Comparison of ENCODE assay signal across 8 cellular contexts in the genomic region with DNA sequence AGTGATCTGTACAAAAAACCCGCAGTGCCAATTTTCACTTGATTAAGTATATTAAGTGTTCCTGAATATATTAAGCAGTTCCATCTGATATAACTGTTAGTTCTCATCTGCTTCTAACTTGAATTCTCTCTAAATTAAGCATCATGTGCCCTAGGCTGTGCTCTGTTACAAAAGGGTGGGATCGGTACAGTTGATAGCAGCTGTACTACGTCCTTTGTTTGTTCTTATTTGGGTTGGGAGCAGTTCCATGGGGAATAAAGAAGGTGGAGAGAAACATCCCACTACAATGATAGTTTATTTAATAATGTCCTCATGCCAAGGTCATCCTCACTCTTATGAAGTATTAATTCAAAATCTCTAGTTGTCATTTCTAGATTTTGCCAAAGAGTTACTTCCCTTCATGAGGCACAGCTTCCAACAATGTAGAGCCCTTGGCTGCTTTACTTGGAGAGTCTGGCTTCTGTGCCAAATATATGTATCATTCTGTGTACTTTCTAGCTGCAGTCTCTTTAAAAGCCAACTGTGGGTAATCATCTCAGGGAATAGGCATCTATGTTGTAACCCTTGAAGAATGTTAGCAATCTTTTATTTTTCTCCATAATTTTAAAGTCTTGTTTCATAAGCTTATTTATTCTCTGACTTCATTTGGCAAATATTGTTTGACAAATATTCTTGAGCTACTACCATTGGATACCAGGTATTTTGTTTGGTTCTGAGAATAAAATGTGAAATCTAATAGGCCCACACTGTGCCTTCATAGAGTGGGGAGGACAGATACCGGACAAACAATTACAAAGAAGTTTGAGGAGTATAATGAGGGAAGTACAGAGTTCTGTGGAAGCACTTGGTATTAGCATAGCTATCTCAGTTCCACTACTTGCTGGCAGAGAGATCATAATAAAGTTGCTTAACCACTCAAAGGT. TPM values are rescaled to one million over a fixed set of nuclear protein-coding genes. Genes with fewer than 3 reads are reported as not detected.
DNase-seq lines count a peak whose midpoint lies in the region; ATAC-seq, FAIRE-seq and TF ChIP-seq lines count a peak whose summit lies in the region.
"Had no signal": no experiment of that assay in that cellular context is flagged by ENCODE, and none has a peak within 500 bp of the region (broad histone marks: within the 10 kb centered on the region; RNA-seq: fewer than 3 reads in every experiment).

No MANE protein-coding gene starts in this region.

- H3K56ac ChIP-seq in IMR-90 (ENCODE audit: extremely low read depth, insufficient read depth, low read length), result peak overlapping the region; percentile 83

- peak overlapping the region; percentile 92 for H4K91ac ChIP-seq in IMR-90 (ENCODE audit: insufficient read depth, low read depth, low read length)

- TF ChIP-seq CTCF in IMR-90 (conservative IDR thresholded peaks at IDR 0.05; ENCODE audit: low read depth, low read length) (no peak), astrocyte of the spinal cord (IDR thresholded peaks at IDR 0.05; ENCODE audit: low read depth, low read length) (no peak), tibial artery (IDR thresholded peaks at IDR 0.05) (no peak)

- H3K18ac ChIP-seq in IMR-90 (ENCODE audit: low read depth, low read length), result peak overlapping the region; percentile 97; the same call in 1 of the 2 replicates

- H3K23ac ChIP-seq in IMR-90 (ENCODE audit: low read depth, low read length), result peak overlapping the region; percentile 74

- H3K27me3 ChIP-seq in IMR-90 (ENCODE audit: control insufficient read depth, insufficient read depth, low read length) (no peaks in the 10 kb centered on the region), tibial artery (no peaks in the 10 kb centered on the region)

- in situ Hi-C loops in IMR-90 (cut with MboI; ENCODE audit: low sequenced_read_pairs) (no loop called here), astrocyte of the spinal cord (cut with HindIII; ENCODE audit: low sequenced_read_pairs) (no loop called here)

- H3K36me3 Mint-ChIP-seq in activated CD8-positive, alpha-beta memory T cell treated with anti-CD3 and anti-CD28 coated beads, Interleukin-2, amount 10 ng/mL, durations not matched to agents 7 days and 5 days, result peaks cover 16% of the 10 kb centered on the region

- ATAC-seq in IMR-90 (ENCODE audit: low read depth), result peak; percentile 96
- no peak for ATAC-seq in activated CD8-positive, alpha-beta memory T cell treated with anti-CD3 and anti-CD28 coated beads, Interleukin-2, amount 10 ng/mL, durations not matched to agents 7 days and 5 days

- dilution Hi-C loops in IMR-90 (cut with HindIII; ENCODE audit: low sequenced_read_pairs, unreplicated experiment), result no loop called here

- H3K9me1 ChIP-seq in IMR-90 (ENCODE audit: insufficient read depth, low read length), result 0 out of 2 replicates have a peak, but pooled peaks cover 4% of the 10 kb centered on the region

- H3K4me3 ChIP-seq in IMR-90 (ENCODE audit: insufficient read depth, low read depth, low read length) (no peak overlapping the region), astrocyte of the spinal cord (ENCODE audit: low read depth, low read length) (no peak overlapping the region), tibial artery (no peak overlapping the region)

- H3K14ac ChIP-seq in IMR-90 (replicated peaks; ENCODE audit: low read depth, low read length), result peak overlapping the region; percentile 77

- H3K9me3 ChIP-seq in IMR-90 (ENCODE audit: control insufficient read depth, insufficient read depth, low read length) (peaks cover 6% of the 10 kb centered on the region), tibial artery (no peaks in the 10 kb centered on the region)

- H4K8ac ChIP-seq in IMR-90 (ENCODE audit: low read depth in 2 of 2, low read length in 2 of 2), result peak overlapping the region; percentile 59 to 71

- H2BK5ac ChIP-seq in IMR-90 (ENCODE audit: low read depth, low read length, poor library complexity, severe bottlenecking), result peak overlapping the region; percentile 100

- H2AFZ ChIP-seq in IMR-90 (replicated peaks; ENCODE audit: low read length, poor library complexity), result no peak overlapping the region

- peak overlapping the region; percentile 97 for H2AK5ac ChIP-seq in IMR-90 (ENCODE audit: low read depth, low read length)

- TF ChIP-seq POLR2A in IMR-90 (IDR thresholded peaks at IDR 0.05; ENCODE audit: low read depth, low read length), result 0 out of 2 replicates have a peak, but pooled peaks have one; percentile 36

- H2BK120ac ChIP-seq in IMR-90 (ENCODE audit: low read depth, low read length), result peak overlapping the region; percentile 96

- H3K27ac ChIP-seq in IMR-90 (ENCODE audit: insufficient read depth, low read length) (peak overlapping the region; percentile 84), tibial artery (peak overlapping the region; percentile 46 to 62)

- WGBS in IMR-90 (ENCODE audit: extremely low coverage in 2 of 2, insufficient read length in 1 of 2), 2 experiments, result no CpG with 5 or more reads among the region's 4 CpGs

- H2AK9ac ChIP-seq in IMR-90 (replicated peaks; ENCODE audit: low read depth, low read length, poor library complexity), result no peak overlapping the region

- H4K5ac ChIP-seq in IMR-90 (ENCODE audit: low read depth, low read length), result peak overlapping the region; percentile 86; the same call in 1 of the 2 replicates

- H3K79me1 ChIP-seq in IMR-90 (ENCODE audit: low read depth in 1 of 2, low read length in 2 of 2), result no peaks in the 10 kb centered on the region

- no peaks in the 10 kb centered on the region for H3K36me3 ChIP-seq in IMR-90 (ENCODE audit: control insufficient read depth, insufficient read depth, low read length)
- H3K36me3 ChIP-seq in tibial artery, result no peaks in the 10 kb centered on the region

- H3K4ac ChIP-seq in IMR-90 (ENCODE audit: low read depth, low read length), result peak overlapping the region; percentile 97

- peak overlapping the region; percentile 65; the same call in 1 of the 2 replicates for H3K9ac ChIP-seq in IMR-90 (ENCODE audit: low read depth, low read length)

- peak overlapping the region; percentile 92 for H2BK20ac ChIP-seq in IMR-90 (ENCODE audit: low read depth, low read length)

- H2BK15ac ChIP-seq in IMR-90 (ENCODE audit: low read depth, low read length), result peak overlapping the region; percentile 99

- no peaks in the 10 kb centered on the region for H4K20me1 ChIP-seq in IMR-90 (ENCODE audit: insufficient read depth, low read length)

- H3K9me3 Mint-ChIP-seq in activated CD8-positive, alpha-beta memory T cell treated with anti-CD3 and anti-CD28 coated beads, Interleukin-2, amount 10 ng/mL, durations not matched to agents 7 days and 5 days (ENCODE audit: low read depth), result peaks cover 11% of the 10 kb centered on the region

- intact Hi-C loops in IMR-90 (cut with micrococcal nuclease) (loop anchor here (2.0 kb wide), 1 partner anchor 23 kb away; a partner anchor contains a TSS), tibial artery (cut with DNase I; ENCODE audit: low total_unique reads) (no loop called here)

- TF ChIP-seq RAD21 in IMR-90 (IDR thresholded peaks at IDR 0.05; ENCODE audit: low read length), result 0 out of 2 replicates have a peak, but pooled peaks have one; percentile 4

- BruUV-seq in IMR-90 (replicated peaks; lab: Mats Ljungman, UMichigan), result no TSS peak

- H3K27me3 Mint-ChIP-seq in activated CD8-positive, alpha-beta memory T cell treated with anti-CD3 and anti-CD28 coated beads, Interleukin-2, amount 10 ng/mL, durations not matched to agents 7 days and 5 days, result no peaks in the 10 kb centered on the region
- H3K27me3 Mint-ChIP-seq: activated B cell treated with CpG ODN at 0.5 μM for 24 hours had no signal

- CTCF ChIA-PET in IMR-90 (lab: Yijun Ruan, JAX), result interaction anchor here (0.6 to 1.4 kb wide), 4 partner anchors 26 to 417 kb away, joined by 3 to 8 read pairs (median 4); no protein-coding TSS in a partner anchor
- CTCF ChIA-PET in activated CD8-positive, alpha-beta memory T cell treated with anti-CD3 and anti-CD28 coated beads, Interleukin-2, amount 10 ng/mL, durations not matched to agents 7 days and 5 days (lab: Charles Lee), result no interaction called here

- H3K4me3 Mint-ChIP-seq in activated CD8-positive, alpha-beta memory T cell treated with anti-CD3 and anti-CD28 coated beads, Interleukin-2, amount 10 ng/mL, durations not matched to agents 7 days and 5 days, result no peak overlapping the region
- H3K4me3 Mint-ChIP-seq: activated B cell treated with CpG ODN at 0.5 μM for 24 hours had no signal

- POLR2A ChIA-PET in IMR-90 (lab: Charles Lee; ENCODE audit: unreplicated experiment), result no interaction called here

- peak overlapping the region; percentile 61; the same call in 1 of the 2 replicates for H3K4me2 ChIP-seq in IMR-90 (ENCODE audit: low read depth, low read length)

- peaks cover 14% of the 10 kb centered on the region for H3K4me1 Mint-ChIP-seq in activated CD8-positive, alpha-beta memory T cell treated with anti-CD3 and anti-CD28 coated beads, Interleukin-2, amount 10 ng/mL, durations not matched to agents 7 days and 5 days
- H3K4me1 Mint-ChIP-seq: activated B cell treated with CpG ODN at 0.5 μM for 24 hours had no signal

- peak; percentile 13 for FAIRE-seq in islet of Langerhans (lab: Jason Lieb, UNC)

- DNase-seq in IMR-90 (peak; percentile 97), astrocyte of the spinal cord (ENCODE audit: low read depth, low spot score) (peak; percentile 96), tibial artery (no peak), NCI-H1417 (lab: John Stamatoyannopoulos, UW) (no peak), medulla oblongata (ENCODE audit: extremely low spot score) (no peak)
- DNase-seq in activated CD8-positive, alpha-beta memory T cell treated with anti-CD3 and anti-CD28 coated beads, Interleukin-2, amount 10 ng/mL, durations not matched to agents 7 days and 5 days, result no peak
- DNase-seq: activated B cell treated with CpG ODN at 0.5 μM for 24 hours had no signal

- H3K4me1 ChIP-seq in IMR-90 (ENCODE audit: control insufficient read depth, insufficient read depth, low read length) (peaks cover 3% of the 10 kb centered on the region; the same call in 1 of the 2 replicates), tibial artery (peaks cover 0 to 28% (median 7%) of the 10 kb centered on the region in 4 donors)

- H3K27ac Mint-ChIP-seq in activated CD8-positive, alpha-beta memory T cell treated with anti-CD3 and anti-CD28 coated beads, Interleukin-2, amount 10 ng/mL, durations not matched to agents 7 days and 5 days, result no peak overlapping the region
- H3K27ac Mint-ChIP-seq: activated B cell treated with CpG ODN at 0.5 μM for 24 hours had no signal

TF ChIP-seq in IMR-90, 13 proteins besides CTCF, POLR2A, EP300 and RAD21 (continues in another document):
- TF ChIP-seq FOS (IDR thresholded peaks at IDR 0.05; ENCODE audit: low read depth, low read length) (peak; percentile 50), MAFK (IDR thresholded peaks at IDR 0.05; ENCODE audit: low read depth, low read length) (no peak)

RNA-seq across cellular contexts. Expression of a gene that starts 22.4 kb away (rescaled TPM):
- total RNA-seq in IMR-90 (2012; rRNA removed), result 55.2 and 67.2 TPM in 2 replicates
- 6.5 and 6.9 TPM in 2 replicates for polyA plus RNA-seq in IMR-90 (2012; rRNA removed)
- polyA plus RNA-seq in IMR-90 (2012; cell fraction: cytosol; rRNA removed), result 1.9 TPM in 2 replicates
- polyA plus RNA-seq in IMR-90 (2012; cell fraction: nucleus; rRNA removed; ENCODE audit: low replicate concordance), result 2.3 and 12.8 TPM in 2 replicates
- 10 to 100 TPM; 23.8 to 46.3 TPM for total RNA-seq in activated CD8-positive, alpha-beta memory T cell treated with anti-CD3 and anti-CD28 coated beads, Interleukin-2, amount 10 ng/mL, durations not matched to agents 7 days and 5 days

Comparison
In these comparisons a context has a peak if more than half of its experiments do, and no peak if none do; other contexts are left out.
1. DNase-seq: peak in IMR-90 (single experiment) and astrocyte of the spinal cord (single experiment); none in tibial artery (0 of 2), NCI-H1417 (0 of 3), activated CD8-positive, alpha-beta memory T cell treated with anti-CD3 and anti-CD28 coated beads, Interleukin-2, amount 10 ng/mL, durations not matched to agents 7 days and 5 days (single experiment) and medulla oblongata (single experiment).